Comparison of ENCODE assay signal across 21 cellular contexts in genomic region chr18:32761231-32761785, GRCh38. TPM values are rescaled to one million over a fixed set of nuclear protein-coding genes. Genes with fewer than 3 reads are reported as not detected.
DNase-seq lines count a peak whose midpoint lies in the region; ATAC-seq, FAIRE-seq and TF ChIP-seq lines count a peak whose summit lies in the region.
"Had no signal": no experiment of that assay in that cellular context is flagged by ENCODE, and none has a peak within 500 bp of the region (broad histone marks: within the 10 kb centered on the region; RNA-seq: fewer than 3 reads in every experiment).

No MANE protein-coding gene starts in this region.

- H3K23ac ChIP-seq in neuronal stem cell (ENCODE audit: low read depth, low read length, poor library complexity): no peak overlapping the region

- H3K9me3 ChIP-seq in DND-41 (ENCODE audit: insufficient read depth, low read length, severe bottlenecking) (no peaks in the 10 kb centered on the region), MM.1S (replicated peaks; ENCODE audit: insufficient read depth, low read length) (no peaks in the 10 kb centered on the region), OCI-LY3 (ENCODE audit: insufficient read depth, low read length) (no peaks in the 10 kb centered on the region), testis (no peaks in the 10 kb centered on the region), neuronal stem cell (replicated peaks in 1 of 2; ENCODE audit: control insufficient read depth in 2 of 2, insufficient read depth in 1 of 2, low read depth in 1 of 2, low read length in 2 of 2) (peaks cover 0 to 11% of the 10 kb centered on the region in 2 donors)
- H3K9me3 ChIP-seq: Caco-2 had no signal

- no peaks in the 10 kb centered on the region for H4K20me1 ChIP-seq in DND-41 (ENCODE audit: insufficient read depth, low read length)
- H4K20me1 ChIP-seq in MM.1S (ENCODE audit: insufficient read depth, low read length): no peaks in the 10 kb centered on the region
- H4K20me1 ChIP-seq in OCI-LY3 (ENCODE audit: insufficient read depth, low read length): peaks cover 29% of the 10 kb centered on the region

- no peak for FAIRE-seq in urothelium cell line (lab: Jason Lieb, UNC)

- H3K36me3 Mint-ChIP-seq in memory B cell: peaks cover 3% of the 10 kb centered on the region
- H3K36me3 Mint-ChIP-seq: CD4-positive, CD25-positive, alpha-beta regulatory T cell had no signal

- H3K9ac ChIP-seq in DND-41 (ENCODE audit: low read depth, low read length): peak overlapping the region; percentile 52
- no peak overlapping the region for H3K9ac ChIP-seq in MM.1S (ENCODE audit: low read length)
- H3K9ac ChIP-seq in OCI-LY3 (ENCODE audit: low read length): peak overlapping the region; percentile 98
- no peak overlapping the region for H3K9ac ChIP-seq in neuronal stem cell (ENCODE audit: low read depth, low read length, poor library complexity)
- H3K9ac ChIP-seq: GM23248 had no signal

- no peak overlapping the region for H3K4ac ChIP-seq in neuronal stem cell (ENCODE audit: low read length)

- peak overlapping the region; percentile 85 for H3K27ac Mint-ChIP-seq in memory B cell
- H3K27ac Mint-ChIP-seq: CD4-positive, CD25-positive, alpha-beta regulatory T cell had no signal

- WGBS in testis, 2 donors: 81 to 93% methylated on average over 1 of the region's 1 CpG
- WGBS in neuronal stem cell (ENCODE audit: extremely low coverage in 2 of 2, insufficient read length in 2 of 2, insufficient replicate concordance in 1 of 2), 2 donors: no CpG with 5 or more reads among the region's 1 CpG

- H3K36me3 ChIP-seq in DND-41 (ENCODE audit: insufficient read depth, low read length) (no peaks in the 10 kb centered on the region), MM.1S (replicated peaks; ENCODE audit: insufficient read depth, low read length) (no peaks in the 10 kb centered on the region), OCI-LY3 (replicated peaks; ENCODE audit: low read depth, low read length) (peaks cover 35% of the 10 kb centered on the region), testis (ENCODE audit: low read depth, missing control alignments) (no peaks in the 10 kb centered on the region), neuronal stem cell (replicated peaks in 1 of 2; ENCODE audit: control insufficient read depth in 2 of 2, insufficient read depth in 2 of 2, low read length in 2 of 2) (peaks cover 0 to 58% of the 10 kb centered on the region in 2 donors)

- intact Hi-C loops in testis (cut with DNase I; ENCODE audit: low total_unique reads): no loop called here

- peak overlapping the region; percentile 81 for H3K27ac ChIP-seq in DND-41 (ENCODE audit: low read length)
- no peak overlapping the region for H3K27ac ChIP-seq in MM.1S (ENCODE audit: low read length)
- H3K27ac ChIP-seq in OCI-LY3 (ENCODE audit: low read length): peak overlapping the region; percentile 94
- no peak overlapping the region for H3K27ac ChIP-seq in testis
- H3K27ac ChIP-seq in substantia nigra (ENCODE audit: low read depth, low read length, poor library complexity, severe bottlenecking): no peak overlapping the region
- no peak overlapping the region for H3K27ac ChIP-seq in neuronal stem cell (replicated peaks; ENCODE audit: low read length)
- H3K27ac ChIP-seq: GM23248, SK-N-MC had no signal

- DNase-seq in DND-41 (peak; percentile 55), MM.1S (no peak), memory B cell (ENCODE audit: low spot score in 2 of 2) (no peak), testis (no peak), substantia nigra (lab: John Stamatoyannopoulos, UW) (no peak), neuronal stem cell (ENCODE audit: low spot score) (no peak), urothelium cell line (ENCODE audit: low spot score) (no peak)
- DNase-seq: Caco-2; CD4-positive, CD25-positive, alpha-beta regulatory T cell; DMS153; GM23248; KBM-7; NCI-H1092 treated with DMSO at 0.1 percent for 48 hours; NCI-H2107; NCI-H345; NCI-H526 treated with DMSO at 0.1 percent for 48 hours; Right ventricle myocardium superior; T-helper 1 cell had no signal

- H3K18ac ChIP-seq in neuronal stem cell (ENCODE audit: low read length): no peak overlapping the region

- peak overlapping the region in 1 of 2 experiments; percentile 7; a peak in 1 of 4 replicates for H3K4me3 ChIP-seq in DND-41 (ENCODE audit: low read depth in 1 of 2, low read length in 2 of 2)
- no peak overlapping the region for H3K4me3 ChIP-seq in MM.1S (ENCODE audit: low read length)
- peak overlapping the region; percentile 95 for H3K4me3 ChIP-seq in OCI-LY3 (ENCODE audit: low read length)
- H3K4me3 ChIP-seq in testis: no peak overlapping the region
- H3K4me3 ChIP-seq in neuronal stem cell (ENCODE audit: low read length in 2 of 2): no peak overlapping the region
- H3K4me3 ChIP-seq: GM23248, SK-N-MC had no signal

- H3K4me1 Mint-ChIP-seq in memory B cell: peaks cover 49% of the 10 kb centered on the region
- H3K4me1 Mint-ChIP-seq: CD4-positive, CD25-positive, alpha-beta regulatory T cell had no signal

- no peak overlapping the region for H4K8ac ChIP-seq in neuronal stem cell (ENCODE audit: low read depth, low read length)

- H2BK15ac ChIP-seq in neuronal stem cell (ENCODE audit: low read length): no peak overlapping the region

- H3K9me2 ChIP-seq in MM.1S (replicated peaks; ENCODE audit: insufficient read depth, low read length): no peaks in the 10 kb centered on the region

- no peaks in the 10 kb centered on the region for H3K79me1 ChIP-seq in neuronal stem cell (ENCODE audit: low read depth, low read length)

- H3K4me1 ChIP-seq in DND-41 (ENCODE audit: insufficient read depth, low read length) (peaks cover 47% of the 10 kb centered on the region), MM.1S (ENCODE audit: low read length) (peaks cover 15% of the 10 kb centered on the region), OCI-LY3 (ENCODE audit: low read length) (peaks cover 97% of the 10 kb centered on the region), testis (no peaks in the 10 kb centered on the region), neuronal stem cell (ENCODE audit: control insufficient read depth in 2 of 2, insufficient read depth in 1 of 2, low read depth in 1 of 2, low read length in 2 of 2) (peaks cover 0 to 3% of the 10 kb centered on the region in 2 donors)
- H3K4me1 ChIP-seq: Caco-2 had no signal

- H3K9me3 Mint-ChIP-seq in memory B cell: no peaks in the 10 kb centered on the region

- H3F3A ChIP-seq in MM.1S (ENCODE audit: insufficient read depth, low read length): no peaks in the 10 kb centered on the region

- H3K14ac ChIP-seq in neuronal stem cell (ENCODE audit: low read length): no peak overlapping the region

- ATAC-seq in DND-41 (ENCODE audit: insufficient read depth, low read depth) (peak; percentile 57), memory B cell (ENCODE audit: low read depth) (no peak)
- ATAC-seq: Panc1 had no signal

- H2BK120ac ChIP-seq in neuronal stem cell (ENCODE audit: low read depth, low read length): no peak overlapping the region

- H3K79me2 ChIP-seq in DND-41 (ENCODE audit: insufficient read depth, low read length): no peaks in the 10 kb centered on the region
- H3K79me2 ChIP-seq in MM.1S (ENCODE audit: low read length): no peaks in the 10 kb centered on the region
- H3K79me2 ChIP-seq in OCI-LY3 (ENCODE audit: low read length): peaks cover 90% of the 10 kb centered on the region

- H2AFZ ChIP-seq in DND-41 (ENCODE audit: low read depth, low read length): peak overlapping the region; percentile 27
- no peak overlapping the region for H2AFZ ChIP-seq in MM.1S (ENCODE audit: low read length)
- H2AFZ ChIP-seq in OCI-LY3 (ENCODE audit: low read depth, low read length): no peak overlapping the region
- no peak overlapping the region for H2AFZ ChIP-seq in neuronal stem cell (ENCODE audit: low read length)
- H2AFZ ChIP-seq: GM23248 had no signal

- no peak overlapping the region for H2BK5ac ChIP-seq in neuronal stem cell (ENCODE audit: low read length)

- TF ChIP-seq CTCF in DND-41 (IDR thresholded peaks at IDR 0.05; ENCODE audit: borderline replicate concordance, extremely low read depth, low read length, poor library complexity, severe bottlenecking): no peak
- no peak for TF ChIP-seq CTCF in MM.1S (IDR thresholded peaks at IDR 0.05; ENCODE audit: low read length)
- no peak for TF ChIP-seq CTCF in OCI-LY3 (IDR thresholded peaks at IDR 0.05; ENCODE audit: low read depth, low read length)
- TF ChIP-seq CTCF in testis (IDR thresholded peaks at IDR 0.05): no peak

- H3K4me2 ChIP-seq in DND-41 (ENCODE audit: insufficient read depth, low read length): peak overlapping the region; percentile 56
- peak overlapping the region; percentile 14; the same call in 1 of the 2 replicates for H3K4me2 ChIP-seq in MM.1S (ENCODE audit: low read depth, low read length)
- peak overlapping the region; percentile 100 for H3K4me2 ChIP-seq in OCI-LY3 (ENCODE audit: low read length)
- H3K4me2 ChIP-seq in neuronal stem cell (ENCODE audit: insufficient read depth, low read length, poor library complexity, severe bottlenecking): no peak overlapping the region

- TF ChIP-seq POLR2A in testis (IDR thresholded peaks at IDR 0.05): no peak

- H4K91ac ChIP-seq in neuronal stem cell (ENCODE audit: low read depth, low read length, poor library complexity): no peak overlapping the region

- no peaks in the 10 kb centered on the region for H3K27me3 Mint-ChIP-seq in memory B cell

- H3K27me3 ChIP-seq in DND-41 (ENCODE audit: insufficient read depth, low read length, poor library complexity) (no peaks in the 10 kb centered on the region), MM.1S (replicated peaks; ENCODE audit: insufficient read depth, low read length) (no peaks in the 10 kb centered on the region), OCI-LY3 (ENCODE audit: low read depth, low read length) (no peaks in the 10 kb centered on the region), testis (no peaks in the 10 kb centered on the region), neuronal stem cell (ENCODE audit: control insufficient read depth in 3 of 3, insufficient read depth in 3 of 3, low read depth in 1 of 3, low read length in 3 of 3) (no peaks in the 10 kb centered on the region)

- no peak overlapping the region for H2AK5ac ChIP-seq in neuronal stem cell (ENCODE audit: low read depth, low read length)

- H3K4me3 Mint-ChIP-seq in memory B cell: peak overlapping the region; percentile 48

- H2BK12ac ChIP-seq in neuronal stem cell (ENCODE audit: low read length): no peak overlapping the region

RNA-seq across cellular contexts. Expression of gene KLHL14, which starts 11.5 kb away (rescaled TPM):
- 1 to 10 TPM; 2.0 to 3.3 TPM for total RNA-seq in testis
- 2.7 TPM for polyA plus RNA-seq in testis (ENCODE audit: insufficient read depth, low read depth, low replicate concordance)
- polyA plus RNA-seq in neuronal stem cell (2013, experiment 1 of 2): 0.08 TPM
- polyA plus RNA-seq in neuronal stem cell (2013, experiment 2 of 2): 0.06 TPM
- total RNA-seq: Caco-2; CD4-positive, CD25-positive, alpha-beta regulatory T cell; GM23248; Right ventricle myocardium superior had no signal
- polyA plus RNA-seq: GM23248 had no signal

Comparison
In these comparisons a context has a peak if more than half of its experiments do, and no peak if none do; other contexts are left out.
1. H3K27ac ChIP-seq: peak in DND-41 (single experiment) and OCI-LY3 (single experiment); none in MM.1S (single experiment), testis (0 of 2), substantia nigra (single experiment) and neuronal stem cell (single experiment).
2. H3K9ac ChIP-seq: peak in DND-41 (single experiment) and OCI-LY3 (single experiment); none in MM.1S (single experiment) and neuronal stem cell (single experiment).